In the genomic region with DNA sequence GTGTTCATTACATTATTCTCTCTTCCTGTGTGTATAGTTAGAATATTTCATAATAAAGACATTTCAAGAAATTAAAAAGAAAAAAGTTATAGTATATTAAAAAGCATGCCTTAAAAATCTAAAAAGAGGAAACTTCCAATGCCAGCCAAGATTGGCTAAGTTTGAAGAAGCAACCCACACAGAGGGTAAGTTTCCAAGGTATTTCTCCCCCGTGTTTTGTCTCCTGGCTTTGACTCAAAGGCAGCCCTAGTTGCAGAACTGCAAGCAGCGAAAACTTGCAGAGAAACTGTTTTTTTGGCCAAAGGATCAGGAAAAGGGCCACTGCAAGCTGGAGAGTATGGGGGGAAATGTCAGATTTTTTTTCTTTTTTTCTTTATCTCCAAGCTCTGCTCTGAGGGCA, we compare ENCODE assay signal across 27 cellular contexts. TPM values are rescaled to one million over a fixed set of nuclear protein-coding genes. Genes with fewer than 3 reads are reported as not detected.
DNase-seq lines count a peak whose midpoint lies in the region; ATAC-seq and TF ChIP-seq lines count a peak whose summit lies in the region.
"Had no signal": no experiment of that assay in that cellular context is flagged by ENCODE, and none has a peak within 500 bp of the region (broad histone marks: within the 10 kb centered on the region; RNA-seq: fewer than 3 reads in every experiment).

No MANE protein-coding gene starts in this region.

- peaks cover 66% of the 10 kb centered on the region for H3K36me3 Mint-ChIP-seq in T-cell

- no peak for TF ChIP-seq CTCF in omental fat pad (IDR thresholded peaks at IDR 0.05)

- H3K4me3 Mint-ChIP-seq in T-cell: no peak overlapping the region
- H3K4me3 Mint-ChIP-seq: activated CD4-positive, alpha-beta T cell treated with anti-CD3 and anti-CD28 coated beads, Interleukin-2, amount 10 ng/mL, durations not matched to agents 7 days and 5 days; activated CD8-positive, alpha-beta memory T cell treated with anti-CD3 and anti-CD28 coated beads, Interleukin-2, amount 10 ng/mL, durations not matched to agents 7 days and 5 days; activated naive CD4-positive, alpha-beta T cell treated with anti-CD3 and anti-CD28 coated beads for 36 hours; natural killer cell treated with Interleukin-12 subunit alpha and Interleukin-12 subunit beta and Interleukin-15 and Interleukin-18, amount 100 ng/mL, for 72 hours; stimulated activated memory B cell treated with anti-CD40 and anti-IgM and Interleukin-4, amounts not matched to agents 10 μg/mL and 1 μg/mL and 100 μg/mL, for 72 hours had no signal

- H3K4me3 ChIP-seq in ectodermal cell (ENCODE audit: insufficient read depth, low read depth, low read length): no peak overlapping the region
- H3K4me3 ChIP-seq: cardiac muscle cell, pancreas, right atrium auricular region, testis had no signal

- H3K4me1 ChIP-seq in ectodermal cell (ENCODE audit: control insufficient read depth, insufficient read depth, low read length): no peaks in the 10 kb centered on the region

- H3K27ac Mint-ChIP-seq in T-cell: peak overlapping the region in 1 of 2 donors; percentile 39
- H3K27ac Mint-ChIP-seq: activated CD4-positive, alpha-beta T cell treated with anti-CD3 and anti-CD28 coated beads, Interleukin-2, amount 10 ng/mL, durations not matched to agents 7 days and 5 days; activated CD8-positive, alpha-beta memory T cell treated with anti-CD3 and anti-CD28 coated beads, Interleukin-2, amount 10 ng/mL, durations not matched to agents 7 days and 5 days; activated naive CD4-positive, alpha-beta T cell treated with anti-CD3 and anti-CD28 coated beads for 36 hours; natural killer cell treated with Interleukin-12 subunit alpha and Interleukin-12 subunit beta and Interleukin-15 and Interleukin-18, amount 100 ng/mL, for 72 hours; stimulated activated memory B cell treated with anti-CD40 and anti-IgM and Interleukin-4, amounts not matched to agents 10 μg/mL and 1 μg/mL and 100 μg/mL, for 72 hours had no signal

- H3K4me1 Mint-ChIP-seq in T-cell: peaks cover 0 to 5% (median 0%) of the 10 kb centered on the region in 3 donors
- H3K4me1 Mint-ChIP-seq: activated CD4-positive, alpha-beta T cell treated with anti-CD3 and anti-CD28 coated beads, Interleukin-2, amount 10 ng/mL, durations not matched to agents 7 days and 5 days; activated CD8-positive, alpha-beta memory T cell treated with anti-CD3 and anti-CD28 coated beads, Interleukin-2, amount 10 ng/mL, durations not matched to agents 7 days and 5 days had no signal

- peak; percentile 77 for DNase-seq in CD1c-positive myeloid dendritic cell (ENCODE audit: extremely low spot score)
- DNase-seq in NOMO-1 (lab: John Stamatoyannopoulos, UW; ENCODE audit: unreplicated experiment in 2 of 2): peak; percentile 3 to 13
- no peak for DNase-seq in omental fat pad (ENCODE audit: low spot score)
- DNase-seq in GM19238 (ENCODE audit: insufficient read length, low spot score): no peak
- no peak for DNase-seq in T-cell
- DNase-seq in NCI-H82 (lab: John Stamatoyannopoulos, UW): no peak
- DNase-seq: activated CD4-positive, alpha-beta T cell treated with anti-CD3 and anti-CD28 coated beads, Interleukin-2, amount 10 ng/mL, durations not matched to agents 7 days and 5 days; activated CD8-positive, alpha-beta memory T cell treated with anti-CD3 and anti-CD28 coated beads, Interleukin-2, amount 10 ng/mL, durations not matched to agents 7 days and 5 days; activated naive CD4-positive, alpha-beta T cell treated with anti-CD3 and anti-CD28 coated beads for 36 hours; cortex of kidney; foreskin melanocyte; left ventricle myocardium superior; NCI-H1417 treated with DMSO at 0.1 percent for 48 hours; NCI-H510A; pancreas; stimulated activated CD4-positive, alpha-beta T cell treated with anti-CD3 and anti-CD28 coated beads, Interleukin-2, amount 100 ng/mL, for 48 hours; T-helper 2 cell; testis had no signal

- WGBS in ectodermal cell, 2 experiments: 96 to 97% methylated on average over 2 of the region's 2 CpGs

- H3K27ac ChIP-seq in ectodermal cell (ENCODE audit: insufficient read depth, low read depth, low read length, poor library complexity, severe bottlenecking): peak overlapping the region; percentile 26
- H3K27ac ChIP-seq: C4-2B, cardiac muscle cell, pancreas, right atrium auricular region, testis had no signal

- H3K36me3 ChIP-seq in ectodermal cell (ENCODE audit: control insufficient read depth, insufficient read depth, low read length): peaks cover 15% of the 10 kb centered on the region

- POLR2A ChIA-PET in T-cell (lab: Charles Lee): no interaction called here

- no peaks in the 10 kb centered on the region for H3K9me3 Mint-ChIP-seq in T-cell
- H3K9me3 Mint-ChIP-seq: activated CD4-positive, alpha-beta T cell treated with anti-CD3 and anti-CD28 coated beads, Interleukin-2, amount 10 ng/mL, durations not matched to agents 7 days and 5 days; activated naive CD4-positive, alpha-beta T cell treated with anti-CD3 and anti-CD28 coated beads for 36 hours; natural killer cell treated with Interleukin-12 subunit alpha and Interleukin-12 subunit beta and Interleukin-15 and Interleukin-18, amount 100 ng/mL, for 72 hours; stimulated activated memory B cell treated with anti-CD40 and anti-IgM and Interleukin-4, amounts not matched to agents 10 μg/mL and 1 μg/mL and 100 μg/mL, for 72 hours had no signal

- no peaks in the 10 kb centered on the region for H3K27me3 Mint-ChIP-seq in T-cell
- H3K27me3 Mint-ChIP-seq: activated CD4-positive, alpha-beta T cell treated with anti-CD3 and anti-CD28 coated beads, Interleukin-2, amount 10 ng/mL, durations not matched to agents 7 days and 5 days; activated CD8-positive, alpha-beta memory T cell treated with anti-CD3 and anti-CD28 coated beads, Interleukin-2, amount 10 ng/mL, durations not matched to agents 7 days and 5 days; natural killer cell treated with Interleukin-12 subunit alpha and Interleukin-12 subunit beta and Interleukin-15 and Interleukin-18, amount 100 ng/mL, for 72 hours; stimulated activated memory B cell treated with anti-CD40 and anti-IgM and Interleukin-4, amounts not matched to agents 10 μg/mL and 1 μg/mL and 100 μg/mL, for 72 hours had no signal

- H3K27me3 ChIP-seq in ectodermal cell (ENCODE audit: control insufficient read depth, insufficient read depth, low read length, poor library complexity, severe bottlenecking): no peaks in the 10 kb centered on the region
- H3K27me3 ChIP-seq: cardiac muscle cell, pancreas, right atrium auricular region, testis had no signal

- H3K9me3 ChIP-seq in ectodermal cell (ENCODE audit: control insufficient read depth, low read length): no peaks in the 10 kb centered on the region
- H3K9me3 ChIP-seq: pancreas, right atrium auricular region, testis had no signal

- CTCF ChIA-PET in T-cell (lab: Charles Lee): no interaction called here

- peak; percentile 75 for ATAC-seq in omental fat pad (ENCODE audit: low FRiP score)
- ATAC-seq in GM21529 (IDR thresholded peaks at IDR 0.05; ENCODE audit: unreplicated experiment): no peak
- no peak for ATAC-seq in T-cell (replicated peaks in 1 of 4)
- ATAC-seq: activated CD8-positive, alpha-beta memory T cell treated with anti-CD3 and anti-CD28 coated beads, Interleukin-2, amount 10 ng/mL, durations not matched to agents 7 days and 5 days; HepG2; left ventricle myocardium superior; natural killer cell treated with Interleukin-12 subunit alpha and Interleukin-12 subunit beta and Interleukin-15 and Interleukin-18, amount 100 ng/mL, for 72 hours; Panc1; stimulated activated memory B cell treated with anti-CD40 and anti-IgM and Interleukin-4, amounts not matched to agents 10 μg/mL and 1 μg/mL and 100 μg/mL, for 72 hours had no signal

RNA-seq across cellular contexts. Expression of gene HACL1, which starts 23.1 kb away (rescaled TPM):
- 35.5 TPM for polyA plus RNA-seq in ectodermal cell (2013, experiment 1 of 4)
- polyA plus RNA-seq in ectodermal cell (2013, experiment 2 of 4): 36.8 TPM
- polyA plus RNA-seq in ectodermal cell (2013, experiment 3 of 4): 33.0 TPM
- polyA plus RNA-seq in ectodermal cell (2013, experiment 4 of 4): 32.8 TPM
- total RNA-seq in omental fat pad (10 to 100 TPM; 19.8 to 26.4 (median 21.1) TPM), T-cell (10 to 100 TPM; 27.7 to 38.0 (median 34.2) TPM)

RNA-seq across cellular contexts. Expression of gene BTD, which starts 23.3 kb away (rescaled TPM):
- 15.0 TPM for polyA plus RNA-seq in ectodermal cell (2013, experiment 1 of 4)
- polyA plus RNA-seq in ectodermal cell (2013, experiment 2 of 4): 21.1 TPM
- polyA plus RNA-seq in ectodermal cell (2013, experiment 3 of 4): 18.2 TPM
- polyA plus RNA-seq in ectodermal cell (2013, experiment 4 of 4): 19.4 TPM
- total RNA-seq in omental fat pad (10 to 100 TPM; 17.0 to 49.4 (median 41.6) TPM), T-cell (10 to 100 TPM; 14.5 to 19.0 (median 17.6) TPM)

RNA-seq across cellular contexts. Expression of gene COLQ, which starts 56.8 kb away (rescaled TPM):
- polyA plus RNA-seq in ectodermal cell (2013, experiment 1 of 4): 4.8 TPM
- 3.3 TPM for polyA plus RNA-seq in ectodermal cell (2013, experiment 2 of 4)
- polyA plus RNA-seq in ectodermal cell (2013, experiment 3 of 4): 4.2 TPM
- 2.8 TPM for polyA plus RNA-seq in ectodermal cell (2013, experiment 4 of 4)
- total RNA-seq in omental fat pad (1 to 10 TPM; 1.2 to 3.9 (median 1.9) TPM), T-cell (10 to 100 TPM in 2 of 5 donors, 1 to 10 TPM in 3; 5.1 to 11.4 (median 7.2) TPM)

Comparison
In these comparisons a context has a peak if more than half of its experiments do, and no peak if none do; other contexts are left out.
1. DNase-seq: peak in CD1c-positive myeloid dendritic cell (single experiment) and NOMO-1 (2 of 2); none in omental fat pad (single experiment), GM19238 (single experiment), T-cell (0 of 34) and NCI-H82 (single experiment).